ENCODE assay signal across 1 cellular context in the genomic region with DNA sequence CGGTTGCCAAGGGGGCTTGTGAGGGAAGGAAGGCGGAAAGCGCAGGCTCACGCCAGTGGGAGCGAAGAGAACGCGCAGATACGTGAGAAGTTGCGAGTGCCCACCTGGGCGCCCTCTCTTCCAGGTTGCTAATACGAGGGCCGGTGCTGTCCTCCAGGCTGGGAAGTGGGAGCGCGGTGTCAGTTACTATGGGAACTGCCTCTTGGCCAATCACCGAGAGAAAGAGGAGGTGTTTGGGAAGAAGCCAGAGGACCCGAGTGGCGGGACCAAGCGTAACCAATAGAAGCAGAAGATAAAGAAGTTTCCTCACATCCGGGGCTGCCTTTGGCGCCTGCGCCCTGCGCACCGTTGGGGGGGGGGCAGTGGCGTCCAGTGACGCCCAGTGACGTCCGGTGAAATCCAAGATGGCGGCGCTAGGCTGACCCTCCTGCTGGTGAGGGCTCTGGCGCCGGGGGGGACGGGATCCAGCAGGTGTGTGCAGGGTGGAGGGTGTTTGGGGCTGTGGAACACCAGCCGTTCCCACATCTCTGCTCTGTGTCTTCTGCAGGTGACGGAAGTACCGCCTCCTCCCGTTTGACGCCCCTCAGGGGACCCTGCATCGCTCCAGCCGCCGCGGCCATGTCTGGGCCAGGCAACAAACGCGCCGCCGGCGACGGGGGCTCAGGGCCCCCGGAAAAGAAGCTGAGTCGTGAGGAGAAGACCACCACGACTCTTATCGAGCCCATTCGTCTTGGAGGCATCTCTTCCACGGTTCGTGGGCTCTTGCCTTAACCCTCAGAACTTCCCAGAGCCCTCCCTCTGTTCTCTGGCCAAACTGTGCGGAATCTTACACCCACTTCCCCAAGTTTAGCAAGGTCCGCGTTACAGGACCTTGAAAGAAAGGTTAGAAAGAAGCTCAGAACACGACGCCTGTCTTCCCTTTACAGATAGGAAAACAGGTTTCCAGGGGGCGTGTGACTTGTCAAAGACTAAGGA.
A peak's percentile ranks its signal among the peaks of the same experiment; 100 is the strongest.
TF ChIP-seq lines count a peak whose summit lies in the region.

Gene CFAP119, minus strand, starts transcription at position 135 of the 975 bp plus-strand sequence. CDS start 314 bp downstream, outside the sequence.
Gene RNF40, plus strand, starts transcription at position 395 of the 975 bp plus-strand sequence. Its CDS starts 224 bp downstream, at position 619.

TF ChIP-seq in HepG2, 621 proteins besides CTCF, POLR2A, EP300 and RAD21 (continued from another document and continues in another):
- TF ChIP-seq, protein P1, sequence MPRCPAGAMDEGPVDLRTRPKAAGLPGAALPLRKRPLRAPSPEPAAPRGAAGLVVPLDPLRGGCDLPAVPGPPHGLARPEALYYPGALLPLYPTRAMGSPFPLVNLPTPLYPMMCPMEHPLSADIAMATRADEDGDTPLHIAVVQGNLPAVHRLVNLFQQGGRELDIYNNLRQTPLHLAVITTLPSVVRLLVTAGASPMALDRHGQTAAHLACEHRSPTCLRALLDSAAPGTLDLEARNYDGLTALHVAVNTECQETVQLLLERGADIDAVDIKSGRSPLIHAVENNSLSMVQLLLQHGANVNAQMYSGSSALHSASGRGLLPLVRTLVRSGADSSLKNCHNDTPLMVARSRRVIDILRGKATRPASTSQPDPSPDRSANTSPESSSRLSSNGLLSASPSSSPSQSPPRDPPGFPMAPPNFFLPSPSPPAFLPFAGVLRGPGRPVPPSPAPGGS (CRISPR knock-in tag; IDR thresholded peaks at IDR 0.05) = no peak
- TF ChIP-seq ZBTB21 (CRISPR knock-in tag; IDR thresholded peaks at IDR 0.05) (peak; percentile 92), MIXL1 (CRISPR knock-in tag; IDR thresholded peaks at IDR 0.05) (no peak), ZNF780A (CRISPR knock-in tag; IDR thresholded peaks at IDR 0.05) (no peak; the same call in 1 of the 2 replicates), ZKSCAN1 (IDR thresholded peaks at IDR 0.05; ENCODE audit: low read length) (no peak), GRHL1 (CRISPR knock-in tag; conservative IDR thresholded peaks at IDR 0.05) (no peak), CHD4 (IDR thresholded peaks at IDR 0.05; ENCODE audit: borderline replicate concordance, low read length) (no peak), SNAPC4 (CRISPR knock-in tag; IDR thresholded peaks at IDR 0.05) (peak; percentile 27; the same call in 1 of the 2 replicates), ZNF225 (CRISPR knock-in tag; IDR thresholded peaks at IDR 0.05) (peak; percentile 54; the same call in 1 of the 2 replicates), PCBP2 (optimal IDR thresholded peaks at IDR 0.05; ENCODE audit: low read depth, low read length, poor library complexity, severe bottlenecking) (no peak), SMC3 (IDR thresholded peaks at IDR 0.05; ENCODE audit: low read length) (no peak; the same call in 1 of the 2 replicates), ZBTB7B (CRISPR knock-in tag; IDR thresholded peaks at IDR 0.05) (peak; percentile 73), ZNF777 (CRISPR knock-in tag; IDR thresholded peaks at IDR 0.05) (no peak), CEBPG (CRISPR knock-in tag; IDR thresholded peaks at IDR 0.05) (peak; percentile 80), EHMT2 (IDR thresholded peaks at IDR 0.05; ENCODE audit: borderline replicate concordance, low read depth, low read length) (no peak), AKNA (CRISPR knock-in tag; IDR thresholded peaks at IDR 0.05; ENCODE audit: borderline replicate concordance) (peak; percentile 62; the same call in 1 of the 2 replicates), RFX3 (CRISPR knock-in tag; IDR thresholded peaks at IDR 0.05) (peak; percentile 95), MNT (IDR thresholded peaks at IDR 0.05) (no peak), JARID2 (CRISPR knock-in tag; IDR thresholded peaks at IDR 0.05; ENCODE audit: insufficient replicate concordance) (peak; percentile 7)
- TF ChIP-seq, protein P2, sequence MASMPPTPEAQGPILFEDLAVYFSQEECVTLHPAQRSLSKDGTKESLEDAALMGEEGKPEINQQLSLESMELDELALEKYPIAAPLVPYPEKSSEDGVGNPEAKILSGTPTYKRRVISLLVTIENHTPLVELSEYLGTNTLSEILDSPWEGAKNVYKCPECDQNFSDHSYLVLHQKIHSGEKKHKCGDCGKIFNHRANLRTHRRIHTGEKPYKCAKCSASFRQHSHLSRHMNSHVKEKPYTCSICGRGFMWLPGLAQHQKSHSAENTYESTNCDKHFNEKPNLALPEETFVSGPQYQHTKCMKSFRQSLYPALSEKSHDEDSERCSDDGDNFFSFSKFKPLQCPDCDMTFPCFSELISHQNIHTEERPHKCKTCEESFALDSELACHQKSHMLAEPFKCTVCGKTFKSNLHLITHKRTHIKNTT (CRISPR knock-in tag; IDR thresholded peaks at IDR 0.05) = 0 out of 2 replicates have a peak, but pooled peaks have one; percentile 68
- TF ChIP-seq, protein P3, sequence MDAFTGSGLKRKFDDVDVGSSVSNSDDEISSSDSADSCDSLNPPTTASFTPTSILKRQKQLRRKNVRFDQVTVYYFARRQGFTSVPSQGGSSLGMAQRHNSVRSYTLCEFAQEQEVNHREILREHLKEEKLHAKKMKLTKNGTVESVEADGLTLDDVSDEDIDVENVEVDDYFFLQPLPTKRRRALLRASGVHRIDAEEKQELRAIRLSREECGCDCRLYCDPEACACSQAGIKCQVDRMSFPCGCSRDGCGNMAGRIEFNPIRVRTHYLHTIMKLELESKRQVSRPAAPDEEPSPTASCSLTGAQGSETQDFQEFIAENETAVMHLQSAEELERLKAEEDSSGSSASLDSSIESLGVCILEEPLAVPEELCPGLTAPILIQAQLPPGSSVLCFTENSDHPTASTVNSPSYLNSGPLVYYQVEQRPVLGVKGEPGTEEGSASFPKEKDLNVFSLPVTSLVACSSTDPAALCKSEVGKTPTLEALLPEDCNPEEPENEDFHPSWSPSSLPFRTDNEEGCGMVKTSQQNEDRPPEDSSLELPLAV (CRISPR knock-in tag; conservative IDR thresholded peaks at IDR 0.05; ENCODE audit: low read depth) = no peak
- TF ChIP-seq, protein P4, sequence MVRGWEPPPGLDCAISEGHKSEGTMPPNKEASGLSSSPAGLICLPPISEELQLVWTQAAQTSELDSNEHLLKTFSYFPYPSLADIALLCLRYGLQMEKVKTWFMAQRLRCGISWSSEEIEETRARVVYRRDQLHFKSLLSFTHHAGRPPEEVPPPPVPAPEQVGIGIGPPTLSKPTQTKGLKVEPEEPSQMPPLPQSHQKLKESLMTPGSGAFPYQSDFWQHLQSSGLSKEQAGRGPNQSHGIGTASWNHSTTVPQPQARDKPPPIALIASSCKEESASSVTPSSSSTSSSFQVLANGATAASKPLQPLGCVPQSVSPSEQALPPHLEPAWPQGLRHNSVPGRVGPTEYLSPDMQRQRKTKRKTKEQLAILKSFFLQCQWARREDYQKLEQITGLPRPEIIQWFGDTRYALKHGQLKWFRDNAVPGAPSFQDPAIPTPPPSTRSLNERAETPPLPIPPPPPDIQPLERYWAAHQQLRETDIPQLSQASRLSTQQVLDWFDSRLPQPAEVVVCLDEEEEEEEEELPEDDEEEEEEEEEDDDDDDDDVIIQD (CRISPR knock-in tag; IDR thresholded peaks at IDR 0.05; ENCODE audit: low read depth) = peak; percentile 70
